ENCODE assay signal across 15 cellular contexts in the genomic region with DNA sequence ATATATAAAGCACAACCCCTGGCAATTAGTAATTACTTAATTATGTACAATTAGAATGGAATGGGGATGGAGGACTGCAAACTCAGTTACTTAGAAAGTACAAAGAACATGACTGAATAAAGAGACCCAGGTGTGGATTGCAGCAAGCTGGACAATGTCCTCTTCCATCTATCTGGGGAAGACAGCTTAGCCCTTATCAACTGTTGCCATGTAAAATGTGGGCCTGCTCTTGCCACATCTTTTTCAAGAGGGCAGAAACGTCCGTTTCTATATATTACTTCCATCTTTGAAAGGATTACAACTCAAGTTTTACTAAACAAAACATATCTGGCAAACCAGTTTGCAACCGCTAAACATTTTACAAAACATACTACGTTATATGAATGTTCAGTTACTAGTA.
"Had no signal": no experiment of that assay in that cellular context is flagged by ENCODE, and none has a peak within 500 bp of the region (broad histone marks: within the 10 kb centered on the region; RNA-seq: fewer than 3 reads in every experiment).

No MANE protein-coding gene starts in this region.

- ATAC-seq: activated CD4-positive, CD25-positive, alpha-beta regulatory T cell treated with anti-CD3 and anti-CD28 coated beads, Interleukin-2, amount 50 U/mL, for 24 hours; activated naive CD4-positive, alpha-beta T cell treated with anti-CD3 and anti-CD28 coated beads, Interleukin-2, amount 50 U/mL, for 72 hours; activated T-cell treated with anti-CD3 and anti-CD28 coated beads, Interleukin-2, amount 50 U/mL, for 4 hours; naive thymus-derived CD4-positive, alpha-beta T cell had no signal

- H3K9me3 Mint-ChIP-seq: activated naive CD4-positive, alpha-beta T cell treated with anti-CD3 and anti-CD28 coated beads, Interleukin-2, amount 50 U/mL, for 72 hours; activated T-cell treated with anti-CD3 and anti-CD28 coated beads, Interleukin-2, amount 50 U/mL, for 4 hours; naive thymus-derived CD4-positive, alpha-beta T cell had no signal

- DNase-seq: activated CD4-positive, alpha-beta T cell treated with anti-CD3 and anti-CD28 coated beads, Interleukin-2, amount 50 U/mL, for 4 hours; activated effector memory CD4-positive, alpha-beta T cell treated with anti-CD3 and anti-CD28 coated beads, Interleukin-2, amount 50 U/mL, for 16 hours; activated T-cell treated with anti-CD3 and anti-CD28 coated beads, Interleukin-2, amount 50 U/mL, for 4 hours; amygdala; brain microvascular endothelial cell; naive thymus-derived CD4-positive, alpha-beta T cell; posterior cingulate gyrus; T1000; tibial artery had no signal

- H3K36me3 ChIP-seq: brain microvascular endothelial cell, tibial artery, vagina had no signal

- H3K27me3 ChIP-seq: brain microvascular endothelial cell, hepatocyte, tibial artery, vagina had no signal

- H3K27me3 Mint-ChIP-seq: naive thymus-derived CD4-positive, alpha-beta T cell had no signal

- H3K4me3 ChIP-seq: hepatocyte, lung, skin epidermis, tibial artery, vagina had no signal

- H3K27ac ChIP-seq: brain microvascular endothelial cell, hepatocyte, skin epidermis, tibial artery, vagina had no signal

- H3K4me3 Mint-ChIP-seq: activated T-cell treated with anti-CD3 and anti-CD28 coated beads, Interleukin-2, amount 50 U/mL, for 4 hours had no signal

- H3K27ac Mint-ChIP-seq: activated naive CD4-positive, alpha-beta T cell treated with anti-CD3 and anti-CD28 coated beads, Interleukin-2, amount 50 U/mL, for 72 hours had no signal

- H3K9me3 ChIP-seq: tibial artery, vagina had no signal
